ENCODE assay signal across 8 cellular contexts in genomic region chr6:34425132-34425497, GRCh38. TPM values are rescaled to one million over a fixed set of nuclear protein-coding genes. Genes with fewer than 3 reads are reported as not detected.
DNase-seq lines count a peak whose midpoint lies in the region; ATAC-seq and TF ChIP-seq lines count a peak whose summit lies in the region.

No MANE protein-coding gene starts in this region.

- H3K4me3 Mint-ChIP-seq in activated naive CD8-positive, alpha-beta T cell: peak overlapping the region; percentile 98

- TF ChIP-seq CTCF in kidney epithelial cell (IDR thresholded peaks at IDR 0.05; ENCODE audit: insufficient read depth, low read length, poor library complexity, severe bottlenecking): no peak
- TF ChIP-seq CTCF in thoracic aorta (IDR thresholded peaks at IDR 0.05): no peak

- H3K9me3 ChIP-seq in thoracic aorta: no peaks in the 10 kb centered on the region

- H3K36me3 ChIP-seq in kidney epithelial cell (ENCODE audit: control insufficient read depth, insufficient read depth, low read length) (peaks cover 1% of the 10 kb centered on the region), thoracic aorta (peaks cover 36% of the 10 kb centered on the region)

- H3K27me3 ChIP-seq in kidney epithelial cell (ENCODE audit: control insufficient read depth, insufficient read depth, low read length) (no peaks in the 10 kb centered on the region), thoracic aorta (replicated peaks; ENCODE audit: insufficient read depth) (no peaks in the 10 kb centered on the region)

- no peaks in the 10 kb centered on the region for H3K9me3 Mint-ChIP-seq in activated naive CD8-positive, alpha-beta T cell (ENCODE audit: low read depth)

- H3K4me3 ChIP-seq in kidney epithelial cell (ENCODE audit: low read depth, low read length): peak overlapping the region; percentile 66
- H3K4me3 ChIP-seq in thoracic aorta: peak overlapping the region; percentile 92

- peaks cover 31% of the 10 kb centered on the region for H3K4me1 Mint-ChIP-seq in activated naive CD8-positive, alpha-beta T cell (ENCODE audit: low read depth)

- H3K27ac Mint-ChIP-seq in activated naive CD8-positive, alpha-beta T cell: peak overlapping the region; percentile 100

- peak overlapping the region; percentile 65 to 79 for H3K27ac ChIP-seq in thoracic aorta

- peaks cover 6 to 20% of the 10 kb centered on the region in 2 donors for H3K4me1 ChIP-seq in thoracic aorta (ENCODE audit: control insufficient read depth in 1 of 2, low read depth in 2 of 2)

- DNase-seq in activated T-cell treated with anti-CD3 and anti-CD28 coated beads for 24 hours (ENCODE audit: low read depth) (peak; percentile 25), kidney epithelial cell (ENCODE audit: low read depth) (no peak), thoracic aorta (ENCODE audit: low spot score) (no peak), NCI-H2081 treated with DMSO at 0.1 percent for 48 hours (lab: John Stamatoyannopoulos, UW) (no peak), NCI-H524 (lab: John Stamatoyannopoulos, UW) (no peak)
- no peak for DNase-seq in activated T-cell treated with anti-CD3 and anti-CD28 coated beads, Interleukin-2, amount 50 U/mL, for 1 hour

- H3K27me3 Mint-ChIP-seq in activated naive CD8-positive, alpha-beta T cell: no peaks in the 10 kb centered on the region

- ATAC-seq in thoracic aorta (ENCODE audit: insufficient number of reproducible peaks, low FRiP score, low read depth) (no peak), HG02870 (IDR thresholded peaks at IDR 0.05; ENCODE audit: unreplicated experiment) (no peak)

- H3K36me3 Mint-ChIP-seq in activated naive CD8-positive, alpha-beta T cell: peaks cover 12% of the 10 kb centered on the region

RNA-seq across cellular contexts. Expression of gene RPS10, which starts 0.8 kb away (rescaled TPM):
- total RNA-seq in kidney epithelial cell: 3,975 and 4,200 TPM in 2 replicates
- total RNA-seq in thoracic aorta: 1,000 to 10,000 TPM in 1 of 2 donors, 100 to 1,000 TPM in 1; 975 to 1,344 TPM

RNA-seq across cellular contexts. Expression of gene NUDT3, which starts 32.6 kb away (rescaled TPM):
- total RNA-seq in kidney epithelial cell: 29.6 and 31.7 TPM in 2 replicates
- 10 to 100 TPM; 34.8 to 46.8 TPM for total RNA-seq in thoracic aorta

RNA-seq across cellular contexts. Expression of gene PACSIN1, which starts 40.8 kb away (rescaled TPM):
- total RNA-seq in kidney epithelial cell (0.04 TPM in 1 of 2 replicates, not detected in the other), thoracic aorta (under 1 TPM in 1 of 2 donors, not detected in 1; 0.14 TPM)
